ENCODE assay signal across 24 cellular contexts in the genomic region with DNA sequence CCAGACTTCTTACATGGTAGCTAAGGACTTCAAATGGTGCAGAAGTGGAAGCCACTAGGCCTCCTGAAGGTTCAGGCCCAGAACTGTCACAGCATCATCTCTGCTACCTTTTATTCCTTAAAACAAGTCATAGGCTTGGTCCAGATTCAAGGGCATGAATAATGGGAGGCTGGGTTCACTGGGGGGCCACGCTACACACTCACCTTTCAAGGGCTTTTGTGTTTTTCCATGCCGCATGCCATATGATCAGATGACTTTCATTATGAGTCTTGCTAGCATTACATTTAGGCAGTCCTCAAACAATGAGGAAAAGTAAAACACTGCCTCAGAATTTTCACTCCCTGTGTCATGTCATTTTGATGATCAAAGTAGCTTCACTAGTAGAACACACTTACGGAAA.
DNase-seq lines count a peak whose midpoint lies in the region; ATAC-seq, FAIRE-seq and TF ChIP-seq lines count a peak whose summit lies in the region.
"Had no signal": no experiment of that assay in that cellular context is flagged by ENCODE, and none has a peak within 500 bp of the region (broad histone marks: within the 10 kb centered on the region; RNA-seq: fewer than 3 reads in every experiment).

No MANE protein-coding gene starts in this region.

- no peaks in the 10 kb centered on the region for H3K4me1 ChIP-seq in CD4-positive, CD25-positive, alpha-beta regulatory T cell (ENCODE audit: control insufficient read depth, insufficient read depth, low read length, poor library complexity, severe bottlenecking)
- H3K4me1 ChIP-seq in CD8-positive, alpha-beta T cell (ENCODE audit: insufficient read depth, low read length) = no peaks in the 10 kb centered on the region
- H3K4me1 ChIP-seq in GM12878 (ENCODE audit: control insufficient read depth, insufficient read depth, low read length) = 0 out of 2 replicates have a peak, but pooled peaks cover 5% of the 10 kb centered on the region

- H2AFZ ChIP-seq in GM12878 (ENCODE audit: control insufficient read depth, low read depth, low read length) = no peak overlapping the region

- POLR2A ChIA-PET in CD8-positive, alpha-beta T cell (lab: Charles Lee) = no interaction called here
- POLR2A ChIA-PET in GM12878 (lab: Charles Lee) = no interaction called here

- no peak overlapping the region for H3K27ac ChIP-seq in CD4-positive, CD25-positive, alpha-beta regulatory T cell (ENCODE audit: insufficient read depth, low read length, poor library complexity, severe bottlenecking)
- no peak overlapping the region for H3K27ac ChIP-seq in CD8-positive, alpha-beta T cell (ENCODE audit: low read depth, low read length)
- H3K27ac ChIP-seq in GM12878 (ENCODE audit: control insufficient read depth, insufficient read depth) = no peak overlapping the region
- H3K27ac ChIP-seq: C4-2B had no signal

- no peak overlapping the region for H3K9ac ChIP-seq in GM12878 (ENCODE audit: control insufficient read depth, insufficient read depth, low read length)

- peaks cover 19% of the 10 kb centered on the region for H3K4me1 Mint-ChIP-seq in activated T-cell treated with anti-CD3 and anti-CD28 coated beads, Interleukin-2, amount 50 U/mL, for 72 hours (ENCODE audit: low read depth)
- H3K4me1 Mint-ChIP-seq in CD4-positive, CD25-positive, alpha-beta regulatory T cell = peaks cover 0 to 11% (median 2%) of the 10 kb centered on the region in 4 donors
- H3K4me1 Mint-ChIP-seq in CD8-positive, alpha-beta T cell (ENCODE audit: low read depth) = no peaks in the 10 kb centered on the region
- H3K4me1 Mint-ChIP-seq: B cell had no signal

- TF ChIP-seq RAD21 in GM12878 (IDR thresholded peaks at IDR 0.05; ENCODE audit: insufficient read depth, low read depth, low read length) = no peak

- RAD21 ChIA-PET in GM12878 (lab: Charles Lee; ENCODE audit: unreplicated experiment) = interaction anchor here (0.8 to 2.4 kb wide), 2 partner anchors 24 to 182 kb away, joined by 3 to 11 read pairs; no protein-coding TSS in a partner anchor

- CTCF ChIA-PET in CD8-positive, alpha-beta T cell (lab: Charles Lee) = no interaction called here
- CTCF ChIA-PET in GM12878 (lab: Yijun Ruan, JAX) = no interaction called here

- H3K27me3 ChIP-seq in CD4-positive, CD25-positive, alpha-beta regulatory T cell (ENCODE audit: control insufficient read depth, insufficient read depth, low read length) = no peaks in the 10 kb centered on the region
- H3K27me3 ChIP-seq in CD8-positive, alpha-beta T cell (ENCODE audit: insufficient read depth, low read length) = no peaks in the 10 kb centered on the region
- H3K27me3 ChIP-seq in GM12878 (replicated peaks in 1 of 2; ENCODE audit: control insufficient read depth in 2 of 2, insufficient read depth in 2 of 2, low read length in 1 of 2) = no peaks in the 10 kb centered on the region

- H3K36me3 ChIP-seq in CD4-positive, CD25-positive, alpha-beta regulatory T cell (ENCODE audit: control insufficient read depth, insufficient read depth, low read length) = peaks cover 63% of the 10 kb centered on the region
- H3K36me3 ChIP-seq in CD8-positive, alpha-beta T cell (ENCODE audit: insufficient read depth, low read length) = peaks cover 27% of the 10 kb centered on the region
- H3K36me3 ChIP-seq in GM12878 (ENCODE audit: control insufficient read depth in 2 of 2, insufficient read depth in 2 of 2, low read length in 1 of 2) = no peaks in the 10 kb centered on the region; a peak in 4 of 4 replicates

- H3K4me3 Mint-ChIP-seq in activated T-cell treated with anti-CD3 and anti-CD28 coated beads, Interleukin-2, amount 50 U/mL, for 72 hours = no peak overlapping the region
- H3K4me3 Mint-ChIP-seq in CD4-positive, CD25-positive, alpha-beta regulatory T cell = no peak overlapping the region
- H3K4me3 Mint-ChIP-seq in CD8-positive, alpha-beta T cell = no peak overlapping the region
- H3K4me3 Mint-ChIP-seq: B cell had no signal

- H3K4me3 ChIP-seq in CD4-positive, CD25-positive, alpha-beta regulatory T cell (ENCODE audit: low read depth, low read length) = no peak overlapping the region
- H3K4me3 ChIP-seq in CD8-positive, alpha-beta T cell (ENCODE audit: low read depth, low read length) = no peak overlapping the region
- H3K4me3 ChIP-seq in GM12878 = no peak overlapping the region

- no peak for DNase-seq in activated T-cell treated with anti-CD3 and anti-CD28 coated beads, Interleukin-2, amount 50 U/mL, for 72 hours
- DNase-seq in activated T-cell treated with anti-CD3 and anti-CD28 coated beads for 4 hours (no peak), GM12878 (ENCODE audit: low read depth, low spot score) (no peak), NCI-H1048 (lab: John Stamatoyannopoulos, UW) (no peak), mucosa of gallbladder (ENCODE audit: low spot score) (no peak)
- DNase-seq in CD4-positive, CD25-positive, alpha-beta regulatory T cell = no peak
- no peak for DNase-seq in CD8-positive, alpha-beta T cell
- DNase-seq: Calu3, DMS79 treated with DMSO at 0.1 percent for 48 hours, GF-D8, NCI-H1092, NCI-H1436, NCI-H187, NCI-H2081 treated with DMSO at 0.1 percent for 48 hours, NCI-H2171, NCI-H226, NCI-H510A, NCI-H69, RPMI8226, SHP77 had no signal

- H3K4me2 ChIP-seq in GM12878 (ENCODE audit: control insufficient read depth, insufficient read depth) = no peak overlapping the region

- H3K27ac Mint-ChIP-seq in activated T-cell treated with anti-CD3 and anti-CD28 coated beads, Interleukin-2, amount 50 U/mL, for 72 hours = peak overlapping the region; percentile 59
- peak overlapping the region in 2 of 3 donors; percentile 4 to 29 for H3K27ac Mint-ChIP-seq in CD4-positive, CD25-positive, alpha-beta regulatory T cell
- H3K27ac Mint-ChIP-seq in CD8-positive, alpha-beta T cell = peak overlapping the region; percentile 11
- H3K27ac Mint-ChIP-seq: B cell had no signal

- TF ChIP-seq EP300 in GM12878 (IDR thresholded peaks at IDR 0.05; ENCODE audit: borderline replicate concordance in 1 of 2, control insufficient read depth in 1 of 2, low read depth in 2 of 2, low read length in 2 of 2) = no peak

- no peak for TF ChIP-seq CTCF in CD8-positive, alpha-beta T cell (IDR thresholded peaks at IDR 0.05)
- no peak for TF ChIP-seq CTCF in GM12878 (IDR thresholded peaks at IDR 0.05 in 2 of 3, conservative IDR thresholded peaks at IDR 0.05 in 1 of 3; ENCODE audit: control insufficient read depth in 2 of 3, extremely low read depth in 1 of 3, insufficient read depth in 1 of 3, low read depth in 3 of 3, low read length in 3 of 3)

- H3K27me3 Mint-ChIP-seq in activated T-cell treated with anti-CD3 and anti-CD28 coated beads, Interleukin-2, amount 50 U/mL, for 72 hours (ENCODE audit: low read depth) = no peaks in the 10 kb centered on the region
- no peaks in the 10 kb centered on the region for H3K27me3 Mint-ChIP-seq in CD4-positive, CD25-positive, alpha-beta regulatory T cell
- no peaks in the 10 kb centered on the region for H3K27me3 Mint-ChIP-seq in CD8-positive, alpha-beta T cell (ENCODE audit: low read depth)
- H3K27me3 Mint-ChIP-seq: B cell had no signal

- peaks cover 8 to 30% of the 10 kb centered on the region in 2 donors for H3K36me3 Mint-ChIP-seq in activated T-cell treated with anti-CD3 and anti-CD28 coated beads, Interleukin-2, amount 50 U/mL, for 72 hours (ENCODE audit: insufficient read depth in 2 of 2)
- peaks cover 49% of the 10 kb centered on the region for H3K36me3 Mint-ChIP-seq in CD4-positive, CD25-positive, alpha-beta regulatory T cell
- H3K36me3 Mint-ChIP-seq in CD8-positive, alpha-beta T cell = peaks cover 72% of the 10 kb centered on the region

- H3K9me3 ChIP-seq in CD4-positive, CD25-positive, alpha-beta regulatory T cell (ENCODE audit: control insufficient read depth in 2 of 2, low read length in 2 of 2) = peaks cover 0 to 2% of the 10 kb centered on the region in 2 experiments
- H3K9me3 ChIP-seq in CD8-positive, alpha-beta T cell (ENCODE audit: low read length) = no peaks in the 10 kb centered on the region
- no peaks in the 10 kb centered on the region for H3K9me3 ChIP-seq in GM12878 (replicated peaks; ENCODE audit: control insufficient read depth, insufficient read depth, low read length)

- FAIRE-seq in GM12878 (lab: Jason Lieb, UNC) = no peak
- FAIRE-seq: H54 had no signal

- ATAC-seq in activated T-cell treated with anti-CD3 and anti-CD28 coated beads, Interleukin-2, amount 50 U/mL, for 72 hours (replicated peaks in 1 of 2) = peak in 1 of 2 donors; percentile 21
- ATAC-seq in CD4-positive, CD25-positive, alpha-beta regulatory T cell (ENCODE audit: low read depth in 2 of 2) = no peak
- no peak for ATAC-seq in CD8-positive, alpha-beta T cell
- ATAC-seq in GM12878 = peak; percentile 25; the same call in 2 of the 3 replicates
- no peak for ATAC-seq in GM18519 (IDR thresholded peaks at IDR 0.05; ENCODE audit: low FRiP score, unreplicated experiment)

- 72% methylated on average over 3 of the region's 3 CpGs for WGBS in GM12878 (ENCODE audit: insufficient coverage, insufficient replicate concordance, low lambda C conversion rate, missing lambda C conversion rate)

- H3K9me3 Mint-ChIP-seq in activated T-cell treated with anti-CD3 and anti-CD28 coated beads, Interleukin-2, amount 50 U/mL, for 72 hours = peaks cover 0 to 2% of the 10 kb centered on the region in 2 donors
- H3K9me3 Mint-ChIP-seq in CD4-positive, CD25-positive, alpha-beta regulatory T cell = peaks cover 0 to 4% (median 0%) of the 10 kb centered on the region in 7 donors
- peaks cover 6% of the 10 kb centered on the region for H3K9me3 Mint-ChIP-seq in CD8-positive, alpha-beta T cell

- no peaks in the 10 kb centered on the region for H4K20me1 ChIP-seq in GM12878 (ENCODE audit: control insufficient read depth, insufficient read depth)

- BruUV-seq in GM12878 (replicated peaks; lab: Mats Ljungman, UMichigan) = no TSS peak

- intact Hi-C loops in CD8-positive, alpha-beta T cell (cut with DNase I, micrococcal nuclease) = no loop called here
- intact Hi-C loops in GM12878 (cut with micrococcal nuclease; ENCODE audit: unreplicated experiment) = no loop called here

- in situ Hi-C loops in GM12878 (cut with MboI) = no loop called here

- SMC1A ChIA-PET in GM12878 (lab: Charles Lee; ENCODE audit: uncharacterized antibody, unreplicated experiment) = interaction anchor here (0.9 to 1.5 kb wide), 5 partner anchors 10 to 37 kb away, joined by 3 to 4 read pairs (median 3); no protein-coding TSS in a partner anchor

- no peak for TF ChIP-seq POLR2A in GM12878 (IDR thresholded peaks at IDR 0.05; ENCODE audit: low read depth, low read length)

- H3K79me2 ChIP-seq in GM12878 (ENCODE audit: control insufficient read depth, insufficient read depth, low read length) = no peaks in the 10 kb centered on the region
